In genomic region chr2:112710956-112711355, GRCh38 we compare ENCODE assay signal across 26 cellular contexts. TPM values are rescaled to one million over a fixed set of nuclear protein-coding genes. Genes with fewer than 3 reads are reported as not detected.
DNase-seq lines count a peak whose midpoint lies in the region; ATAC-seq, FAIRE-seq and TF ChIP-seq lines count a peak whose summit lies in the region.
"Had no signal": no experiment of that assay in that cellular context is flagged by ENCODE, and none has a peak within 500 bp of the region (broad histone marks: within the 10 kb centered on the region; RNA-seq: fewer than 3 reads in every experiment).

No MANE protein-coding gene starts in this region.

- H3K27me3 ChIP-seq in K562 (ENCODE audit: control insufficient read depth in 2 of 2, insufficient read depth in 2 of 2, low read length in 2 of 2), result no peaks in the 10 kb centered on the region
- H3K27me3 ChIP-seq in neural progenitor cell, result no peaks in the 10 kb centered on the region
- H3K27me3 ChIP-seq: BE2C had no signal

- H3K9ac ChIP-seq in K562 (ENCODE audit: insufficient read depth in 1 of 2, low read depth in 2 of 2, low read length in 2 of 2) (peak overlapping the region in 1 of 2 experiments; percentile 39; a peak in 1 of 4 replicates), neural progenitor cell (no peak overlapping the region)

- no TSS peak for BruUV-seq in K562 (replicated peaks; lab: Mats Ljungman, UMichigan)

- H3K36me3 Mint-ChIP-seq in neural progenitor cell, result no peaks in the 10 kb centered on the region
- no peaks in the 10 kb centered on the region for H3K36me3 Mint-ChIP-seq in stimulated activated naive B cell treated with anti-CD40 and anti-IgM and Interleukin-4, amounts not matched to agents 10 μg/mL and 1 μg/mL and 100 μg/mL, for 72 hours

- H3K9me3 Mint-ChIP-seq in neural progenitor cell, result peaks cover 2% of the 10 kb centered on the region
- no peaks in the 10 kb centered on the region for H3K9me3 Mint-ChIP-seq in stimulated activated naive B cell treated with anti-CD40 and anti-IgM and Interleukin-4, amounts not matched to agents 10 μg/mL and 1 μg/mL and 100 μg/mL, for 72 hours
- H3K9me3 Mint-ChIP-seq: CD4-positive, alpha-beta T cell had no signal

- intact Hi-C loops in K562 (cut with micrococcal nuclease), result no loop called here

- ATAC-seq in K562 (no peak), GM18517 (IDR thresholded peaks at IDR 0.05; ENCODE audit: unreplicated experiment) (no peak)
- no peak for ATAC-seq in stimulated activated naive B cell treated with anti-CD40 and anti-IgM and Interleukin-4, amounts not matched to agents 10 μg/mL and 1 μg/mL and 100 μg/mL, for 72 hours (replicated peaks)
- ATAC-seq: PC-3 had no signal

- TF ChIP-seq CTCF in K562 (IDR thresholded peaks at IDR 0.05 in 2 of 3, conservative IDR thresholded peaks at IDR 0.05 in 1 of 3; ENCODE audit: insufficient read depth in 2 of 3, low read depth in 1 of 3, low read length in 3 of 3), result no peak
- no peak for TF ChIP-seq CTCF in neural progenitor cell (IDR thresholded peaks at IDR 0.05)
- no peak for TF ChIP-seq CTCF in D721Med (IDR thresholded peaks at IDR 0.05; ENCODE audit: insufficient read depth, missing control alignments)

- H3K4me1 ChIP-seq in K562 (replicated peaks in 1 of 2; ENCODE audit: control insufficient read depth in 2 of 2, insufficient read depth in 2 of 2, low read length in 2 of 2) (peaks cover 44 to 57% of the 10 kb centered on the region in 2 experiments), neural progenitor cell (no peaks in the 10 kb centered on the region)
- H3K4me1 ChIP-seq: BE2C had no signal

- DNase-seq in activated CD8-positive, alpha-beta memory T cell treated with anti-CD3 and anti-CD28 coated beads for 24 hours, result peak; percentile 50
- DNase-seq in activated CD8-positive, alpha-beta memory T cell treated with anti-CD3 and anti-CD28 coated beads, Interleukin-2, amount 50 U/mL, for 4 hours, result no peak
- DNase-seq in K562 (ENCODE audit: extremely low read depth in 1 of 4, low spot score in 3 of 4) (peak in 1 of 4 experiments; percentile 34), neural progenitor cell (ENCODE audit: low spot score) (no peak), D721Med (ENCODE audit: insufficient read length, low spot score) (no peak), GF-D8 (lab: John Stamatoyannopoulos, UW) (no peak)
- DNase-seq in stimulated activated naive B cell treated with anti-CD40 and anti-IgM and Interleukin-4, amounts not matched to agents 10 μg/mL and 1 μg/mL and 100 μg/mL, for 72 hours, result no peak
- DNase-seq: 8988T; BE2C; CD4-positive, alpha-beta T cell; DMS53; EL; Karpas-422; NCI-H1048; NCI-H1436; NCI-H2029; NCI-H345; NCI-H524 treated with DMSO at 0.1 percent for 48 hours; PC-3; RPMI8226; SIG-M5 had no signal

- H3K27ac ChIP-seq in K562 (ENCODE audit: extremely low read depth, low read depth, low read length) (no peak overlapping the region), neural progenitor cell (no peak overlapping the region)

- peaks cover 15% of the 10 kb centered on the region for H3K27me3 Mint-ChIP-seq in neural progenitor cell (ENCODE audit: insufficient read depth, low read depth)
- no peaks in the 10 kb centered on the region for H3K27me3 Mint-ChIP-seq in stimulated activated naive B cell treated with anti-CD40 and anti-IgM and Interleukin-4, amounts not matched to agents 10 μg/mL and 1 μg/mL and 100 μg/mL, for 72 hours

- no peak overlapping the region for H3K27ac Mint-ChIP-seq in neural progenitor cell
- peak overlapping the region; percentile 77 for H3K27ac Mint-ChIP-seq in stimulated activated naive B cell treated with anti-CD40 and anti-IgM and Interleukin-4, amounts not matched to agents 10 μg/mL and 1 μg/mL and 100 μg/mL, for 72 hours
- H3K27ac Mint-ChIP-seq: CD4-positive, alpha-beta T cell had no signal

- H3K79me2 ChIP-seq in K562 (ENCODE audit: control insufficient read depth, insufficient read depth, low read length) (no peaks in the 10 kb centered on the region), neural progenitor cell (ENCODE audit: low read depth) (no peaks in the 10 kb centered on the region)

- H3K36me3 ChIP-seq in K562 (ENCODE audit: control insufficient read depth, insufficient read depth, low read length), result no peaks in the 10 kb centered on the region
- H3K36me3 ChIP-seq in neural progenitor cell, result no peaks in the 10 kb centered on the region
- H3K36me3 ChIP-seq: BE2C had no signal

- H3K4me2 ChIP-seq in K562 (ENCODE audit: insufficient read depth, low read length) (no peak overlapping the region), neural progenitor cell (no peak overlapping the region)

- H3K9me3 ChIP-seq in K562 (replicated peaks; ENCODE audit: control insufficient read depth, insufficient read depth, low read depth, low read length), result no peaks in the 10 kb centered on the region
- no peaks in the 10 kb centered on the region for H3K9me3 ChIP-seq in neural progenitor cell (ENCODE audit: low read depth)
- H3K9me3 ChIP-seq: BE2C had no signal

- peak overlapping the region; percentile 57 for H2AFZ ChIP-seq in K562 (ENCODE audit: low read depth, low read length)
- H2AFZ ChIP-seq in neural progenitor cell (replicated peaks), result no peak overlapping the region

- no peak for TF ChIP-seq RAD21 in K562 (CRISPR knock-in tag; conservative IDR thresholded peaks at IDR 0.05 in 1 of 2, IDR thresholded peaks at IDR 0.05 in 1 of 2)

- FAIRE-seq in K562 (lab: Jason Lieb, UNC) (no peak), D721Med (lab: Jason Lieb, UNC) (no peak)
- FAIRE-seq: GM12891 had no signal

- 55% methylated on average over 4 of the region's 5 CpGs for WGBS in K562 (ENCODE audit: insufficient coverage, low coverage, missing lambda C conversion rate)

- H3K4me1 Mint-ChIP-seq in neural progenitor cell, result peaks cover 31% of the 10 kb centered on the region
- H3K4me1 Mint-ChIP-seq in stimulated activated naive B cell treated with anti-CD40 and anti-IgM and Interleukin-4, amounts not matched to agents 10 μg/mL and 1 μg/mL and 100 μg/mL, for 72 hours, result peaks cover 46 to 86% of the 10 kb centered on the region in 2 donors

- no peak for TF ChIP-seq POLR2A in K562 (conservative IDR thresholded peaks at IDR 0.05)

- H3K4me3 Mint-ChIP-seq in neural progenitor cell, result peak overlapping the region; percentile 42
- peak overlapping the region in 1 of 2 donors; percentile 11 for H3K4me3 Mint-ChIP-seq in stimulated activated naive B cell treated with anti-CD40 and anti-IgM and Interleukin-4, amounts not matched to agents 10 μg/mL and 1 μg/mL and 100 μg/mL, for 72 hours
- H3K4me3 Mint-ChIP-seq: CD4-positive, alpha-beta T cell had no signal

- in situ Hi-C loops in K562 (cut with MboI), result no loop called here

- CTCF ChIA-PET in K562 (lab: Yijun Ruan, JAX; ENCODE audit: low intra/inter-chr PET ratio), result no interaction called here

- POLR2A ChIA-PET in K562 (lab: Yijun Ruan, JAX), result interaction anchor here (1.3 kb wide), 1 partner anchor 65 kb away, joined by 3 read pairs; the partner anchor contains the start of gene SLC20A1

- no peak for TF ChIP-seq EP300 in K562 (IDR thresholded peaks at IDR 0.05; ENCODE audit: low read length)

- H3K4me3 ChIP-seq in K562 (no peak overlapping the region), neural progenitor cell (no peak overlapping the region)

- no peaks in the 10 kb centered on the region for H3K9me1 ChIP-seq in K562 (ENCODE audit: control insufficient read depth, insufficient read depth, low read length)

- H4K20me1 ChIP-seq in K562 (replicated peaks; ENCODE audit: control insufficient read depth, insufficient read depth, low read length) (no peaks in the 10 kb centered on the region), neural progenitor cell (ENCODE audit: low read depth) (no peaks in the 10 kb centered on the region)

- no peaks in the 10 kb centered on the region for H3F3A ChIP-seq in neural progenitor cell (ENCODE audit: low read depth)

RNA-seq across cellular contexts. Expression of gene NT5DC4, which starts 9.9 kb away (rescaled TPM):
- 26.6 and 60.2 TPM in 2 replicates for total RNA-seq in K562 (2011; cell fraction: chromatin; rRNA removed; ENCODE audit: low replicate concordance)
- total RNA-seq in K562 (2011; cell fraction: nucleolus; rRNA removed), result 32.0 and 34.7 TPM in 2 replicates
- 22.7 and 29.8 TPM in 2 replicates for total RNA-seq in K562 (2011; cell fraction: nucleoplasm; rRNA removed)
- total RNA-seq in K562 (2014; rRNA removed) (0.94 and 1.0 TPM in 2 replicates), K562 (2014; rRNA removed; fragmentation: Illumina TruSeq; extraction: Trizol) (0.44 and 2.3 TPM in 2 replicates), K562 (2015; rRNA removed; fragmentation: Illumina TruSeq; extraction: Trizol) (0.45 and 0.65 TPM in 2 replicates), K562 (2021) (4.7 and 6.8 TPM in 2 replicates), neural progenitor cell (ENCODE audit: low replicate concordance) (not detected in 2 replicates)
- polyA plus RNA-seq in K562 (2011; rRNA removed) (3.4 and 6.9 TPM in 2 replicates), K562 (2014; fragmentation: Illumina TruSeq; extraction: Trizol) (0.56 and 1.8 TPM in 2 replicates), K562 (2014; fragmentation: Nextera tagmentation; extraction: Ambion mirVana) (1 to 10 TPM; 2.5 to 2.8 TPM), K562 (2014; rRNA removed) (1.6 and 5.0 TPM in 2 replicates)
- 0.65 and 1.6 TPM in 2 replicates for polyA plus RNA-seq in K562 (2011; cell fraction: cytosol; rRNA removed)
- 39.8 and 97.5 TPM in 2 replicates for polyA plus RNA-seq in K562 (2011; cell fraction: nucleus; rRNA removed)
- polyA plus RNA-seq in K562 (2012), result 1.3 and 9.4 TPM in 2 replicates
- polyA minus RNA-seq in K562 (2011; rRNA and poly(A)+ RNA removed), result 0.36 and 2.7 TPM in 2 replicates
- 8.7 TPM in 1 of 2 replicates, not detected in the other for polyA minus RNA-seq in K562 (2011; cell fraction: cytosol; rRNA and poly(A)+ RNA removed)
- polyA minus RNA-seq in K562 (2011; cell fraction: nucleus; rRNA and poly(A)+ RNA removed), result 6.9 and 15.8 TPM in 2 replicates
- total RNA-seq: CD4-positive, alpha-beta T cell; H4; MCF 10A had no signal
- polyA plus RNA-seq: AG04450 had no signal

RNA-seq across cellular contexts. Expression of gene CKAP2L, which starts 53.5 kb away (rescaled TPM):
- total RNA-seq in K562 (2011; cell fraction: chromatin; rRNA removed; ENCODE audit: low replicate concordance), result 12.0 and 31.2 TPM in 2 replicates
- total RNA-seq in K562 (2011; cell fraction: nucleolus; rRNA removed), result 9.5 and 10.3 TPM in 2 replicates
- 20.5 and 28.5 TPM in 2 replicates for total RNA-seq in K562 (2011; cell fraction: nucleoplasm; rRNA removed)
- total RNA-seq in K562 (2014; rRNA removed) (10.4 and 12.3 TPM in 2 replicates), K562 (2014; rRNA removed; fragmentation: Illumina TruSeq; extraction: Trizol) (14.2 and 16.9 TPM in 2 replicates), K562 (2015; rRNA removed; fragmentation: Illumina TruSeq; extraction: Trizol) (11.5 and 12.1 TPM in 2 replicates), K562 (2021) (17.6 and 18.6 TPM in 2 replicates), neural progenitor cell (ENCODE audit: low replicate concordance) (28.2 and 53.7 TPM in 2 replicates)
- polyA plus RNA-seq in K562 (2011; rRNA removed) (15.8 and 18.5 TPM in 2 replicates), K562 (2014; fragmentation: Illumina TruSeq; extraction: Trizol) (20.3 and 21.9 TPM in 2 replicates), K562 (2014; fragmentation: Nextera tagmentation; extraction: Ambion mirVana) (10 to 100 TPM; 14.1 to 14.9 TPM), K562 (2014; rRNA removed) (10.9 and 13.2 TPM in 2 replicates)
- 2.9 and 6.0 TPM in 2 replicates for polyA plus RNA-seq in K562 (2011; cell fraction: cytosol; rRNA removed)
- 7.2 and 9.8 TPM in 2 replicates for polyA plus RNA-seq in K562 (2011; cell fraction: nucleus; rRNA removed)
- 12.2 and 19.9 TPM in 2 replicates for polyA plus RNA-seq in K562 (2012)
- 21.9 and 31.4 TPM in 2 replicates for polyA minus RNA-seq in K562 (2011; rRNA and poly(A)+ RNA removed)
- polyA minus RNA-seq in K562 (2011; cell fraction: cytosol; rRNA and poly(A)+ RNA removed), result 4.9 and 6.4 TPM in 2 replicates
- polyA minus RNA-seq in K562 (2011; cell fraction: nucleus; rRNA and poly(A)+ RNA removed), result 12.3 and 21.2 TPM in 2 replicates
